ENCODE assay signal across 14 cellular contexts in the genomic region with DNA sequence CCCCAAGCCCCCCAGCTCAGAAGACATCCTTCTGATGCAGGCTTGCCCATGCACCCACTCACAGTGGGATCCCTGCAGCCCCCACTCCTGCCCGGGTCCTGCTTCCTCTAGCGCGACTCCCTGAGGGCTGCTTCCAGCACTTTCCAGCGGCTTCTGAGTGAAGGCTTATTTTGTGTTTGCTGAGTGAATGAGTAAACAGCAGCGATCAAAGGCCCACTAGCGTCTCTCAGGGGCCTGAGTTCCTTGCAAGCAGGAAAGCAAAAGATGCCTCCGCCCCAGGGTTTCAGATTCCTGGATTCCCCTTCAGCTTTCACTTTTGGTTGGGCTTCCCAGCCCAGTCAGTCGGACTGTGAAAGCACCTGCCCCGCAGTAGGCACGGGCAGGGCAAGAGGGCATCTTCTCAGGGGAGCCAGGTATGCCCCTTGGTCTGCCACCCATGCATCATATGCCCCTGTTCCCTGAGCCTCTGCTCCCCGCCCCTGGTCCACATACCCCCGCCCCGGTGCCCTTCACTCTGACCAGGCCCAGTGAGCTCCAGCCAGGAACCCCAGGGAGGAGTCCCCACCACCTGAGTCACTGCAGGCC. TPM values are rescaled to one million over a fixed set of nuclear protein-coding genes. Genes with fewer than 3 reads are reported as not detected.
DNase-seq lines count a peak whose midpoint lies in the region; ATAC-seq and TF ChIP-seq lines count a peak whose summit lies in the region.
"Had no signal": no experiment of that assay in that cellular context is flagged by ENCODE, and none has a peak within 500 bp of the region (broad histone marks: within the 10 kb centered on the region; RNA-seq: fewer than 3 reads in every experiment).

No MANE protein-coding gene starts in this region.

- peak in 1 of 4 donors; percentile 52 for ATAC-seq in heart left ventricle
- no peak for ATAC-seq in Right ventricle myocardium superior (ENCODE audit: poor library complexity)
- peak; percentile 70 to 75 for ATAC-seq in lower lobe of right lung
- no peak for ATAC-seq in GM18520 (IDR thresholded peaks at IDR 0.05; ENCODE audit: unreplicated experiment)
- ATAC-seq in GM19351 (IDR thresholded peaks at IDR 0.05; ENCODE audit: unreplicated experiment), result no peak

- H3K36me3 ChIP-seq in heart left ventricle (peaks cover 0 to 23% (median 18%) of the 10 kb centered on the region in 9 donors), duodenal mucosa (ENCODE audit: control insufficient read depth in 1 of 2, insufficient read depth in 2 of 2, low read length in 2 of 2) (peaks cover 18 to 22% of the 10 kb centered on the region in 2 donors), lower lobe of right lung (peaks cover 23% of the 10 kb centered on the region), transverse colon (peaks cover 0 to 8% (median 0%) of the 10 kb centered on the region in 4 donors)

- H3K4me3 ChIP-seq in heart left ventricle (peak overlapping the region in 10 of 12 donors; percentile 7 to 42 (median 31)), duodenal mucosa (ENCODE audit: low read depth in 1 of 2, low read length in 2 of 2) (peak overlapping the region; percentile 35 to 65), lower lobe of right lung (peak overlapping the region; percentile 40), transverse colon (peak overlapping the region in 3 of 4 donors; percentile 7 to 37 (median 11))
- H3K4me3 ChIP-seq: SJSA1, thoracic aorta had no signal

- peak overlapping the region; percentile 43 to 47 for H3K9ac ChIP-seq in duodenal mucosa (ENCODE audit: low read depth in 1 of 2, low read length in 2 of 2)

- H3K4me1 ChIP-seq in heart left ventricle, result peaks cover 0 to 11% (median 3%) of the 10 kb centered on the region in 12 donors
- peaks cover 4 to 10% of the 10 kb centered on the region in 2 donors for H3K4me1 ChIP-seq in duodenal mucosa (ENCODE audit: control insufficient read depth in 1 of 2, insufficient read depth in 2 of 2, low read length in 2 of 2)
- H3K4me1 ChIP-seq in lower lobe of right lung, result no peaks in the 10 kb centered on the region
- H3K4me1 ChIP-seq in transverse colon, result peaks cover 0 to 20% (median 6%) of the 10 kb centered on the region in 4 donors
- H3K4me1 ChIP-seq: SJSA1 had no signal

- H3K9me3 ChIP-seq in heart left ventricle (no peaks in the 10 kb centered on the region), duodenal mucosa (ENCODE audit: control insufficient read depth in 1 of 2, low read length in 2 of 2) (no peaks in the 10 kb centered on the region), lower lobe of right lung (no peaks in the 10 kb centered on the region), transverse colon (no peaks in the 10 kb centered on the region)
- H3K9me3 ChIP-seq: SJSA1, thoracic aorta had no signal

- in situ Hi-C loops in transverse colon (cut with MboI; ENCODE audit: low pct_ligation_motif_present in 1 of 4, low pct_unique_long_range_greater_than_20kb in 1 of 4, low sequenced_read_pairs in 3 of 4), result no loop called here

- intact Hi-C loops in heart left ventricle (cut with DNase I), result no loop called here
- intact Hi-C loops in Right ventricle myocardium superior (cut with DNase I), result no loop called here
- intact Hi-C loops in lower lobe of right lung (cut with DNase I), result no loop called here
- intact Hi-C loops in transverse colon (cut with DNase I; ENCODE audit: low total_unique reads), result no loop called here

- TF ChIP-seq EP300 in transverse colon (IDR thresholded peaks at IDR 0.05; ENCODE audit: low read depth), result no peak

- TF ChIP-seq POLR2A in heart left ventricle (IDR thresholded peaks at IDR 0.05) (no peak), transverse colon (IDR thresholded peaks at IDR 0.05) (no peak)

- TF ChIP-seq CTCF in heart left ventricle (IDR thresholded peaks at IDR 0.05) (no peak), lower lobe of right lung (IDR thresholded peaks at IDR 0.05) (no peak), transverse colon (IDR thresholded peaks at IDR 0.05) (no peak)

- DNase-seq in heart left ventricle, result no peak
- no peak for DNase-seq in Right ventricle myocardium superior
- no peak for DNase-seq in lower lobe of right lung
- peak; percentile 60 for DNase-seq in transverse colon
- no peak for DNase-seq in NCI-H146 (lab: John Stamatoyannopoulos, UW)
- DNase-seq: activated naive CD4-positive, alpha-beta T cell treated with anti-CD3 and anti-CD28 coated beads for 36 hours; GOT3; NCI-H2081 treated with DMSO at 0.1 percent for 48 hours had no signal

- H3K27ac ChIP-seq in heart left ventricle (peak overlapping the region in 5 of 12 donors; percentile 7 to 72 (median 26)), duodenal mucosa (ENCODE audit: low read depth, low read length) (no peak overlapping the region), lower lobe of right lung (no peak overlapping the region), transverse colon (peak overlapping the region in 3 of 4 donors; percentile 40 to 54 (median 41))
- H3K27ac ChIP-seq: HL-60, SJSA1, thoracic aorta had no signal

- H3K27me3 ChIP-seq in heart left ventricle (no peaks in the 10 kb centered on the region), duodenal mucosa (ENCODE audit: control insufficient read depth in 1 of 2, insufficient read depth in 2 of 2, low read length in 2 of 2) (no peaks in the 10 kb centered on the region), lower lobe of right lung (ENCODE audit: low read depth) (no peaks in the 10 kb centered on the region), transverse colon (no peaks in the 10 kb centered on the region)
- H3K27me3 ChIP-seq: SJSA1 had no signal

- WGBS in heart left ventricle, 4 donors, result 57 to 67% (median 66%) methylated on average over 13 of the region's 13 CpGs
- WGBS in transverse colon (ENCODE audit: low coverage in 1 of 2), 2 donors, result 51 to 80% methylated on average over 1 to 11 of the region's 13 CpGs

RNA-seq across cellular contexts. Expression of gene FADD, which starts 9.2 kb away (rescaled TPM):
- total RNA-seq in heart left ventricle, result 10 to 100 TPM in 6 of 9 donors, 1 to 10 TPM in 3; 8.9 to 24.4 (median 10.2) TPM
- 10 to 100 TPM in 1 of 2 donors, 1 to 10 TPM in 1; 8.5 to 18.7 TPM for polyA plus RNA-seq in heart left ventricle
- 10.3 TPM for total RNA-seq in Right ventricle myocardium superior
- 23.0 TPM for total RNA-seq in lower lobe of right lung
- 10 to 100 TPM; 24.5 to 42.3 (median 31.5) TPM for total RNA-seq in transverse colon

RNA-seq across cellular contexts. Expression of gene PPFIA1, which starts 58.2 kb away (rescaled TPM):
- 10 to 100 TPM; 32.2 to 53.1 (median 40.7) TPM for total RNA-seq in heart left ventricle
- 10 to 100 TPM; 15.8 to 28.0 TPM for polyA plus RNA-seq in heart left ventricle
- total RNA-seq in Right ventricle myocardium superior, result 41.8 TPM
- total RNA-seq in lower lobe of right lung, result 81.0 TPM
- total RNA-seq in transverse colon, result 100 to 1,000 TPM in 1 of 4 donors, 10 to 100 TPM in 3; 42.6 to 143 (median 72.8) TPM

Comparison
In these comparisons a context has a peak if more than half of its experiments do, and no peak if none do; other contexts are left out.
1. ATAC-seq: peak in lower lobe of right lung (2 of 2); none in Right ventricle myocardium superior (single experiment), GM18520 (single experiment) and GM19351 (single experiment).
2. H3K27ac ChIP-seq: peak in transverse colon (3 of 4); none in duodenal mucosa (single experiment) and lower lobe of right lung (single experiment).
3. Peak in every context shown above with its lines, with median percentiles within 50 percentile points of each other: H3K4me3 ChIP-seq.